2 cellular contexts compared by ENCODE assay signal in the genomic region with DNA sequence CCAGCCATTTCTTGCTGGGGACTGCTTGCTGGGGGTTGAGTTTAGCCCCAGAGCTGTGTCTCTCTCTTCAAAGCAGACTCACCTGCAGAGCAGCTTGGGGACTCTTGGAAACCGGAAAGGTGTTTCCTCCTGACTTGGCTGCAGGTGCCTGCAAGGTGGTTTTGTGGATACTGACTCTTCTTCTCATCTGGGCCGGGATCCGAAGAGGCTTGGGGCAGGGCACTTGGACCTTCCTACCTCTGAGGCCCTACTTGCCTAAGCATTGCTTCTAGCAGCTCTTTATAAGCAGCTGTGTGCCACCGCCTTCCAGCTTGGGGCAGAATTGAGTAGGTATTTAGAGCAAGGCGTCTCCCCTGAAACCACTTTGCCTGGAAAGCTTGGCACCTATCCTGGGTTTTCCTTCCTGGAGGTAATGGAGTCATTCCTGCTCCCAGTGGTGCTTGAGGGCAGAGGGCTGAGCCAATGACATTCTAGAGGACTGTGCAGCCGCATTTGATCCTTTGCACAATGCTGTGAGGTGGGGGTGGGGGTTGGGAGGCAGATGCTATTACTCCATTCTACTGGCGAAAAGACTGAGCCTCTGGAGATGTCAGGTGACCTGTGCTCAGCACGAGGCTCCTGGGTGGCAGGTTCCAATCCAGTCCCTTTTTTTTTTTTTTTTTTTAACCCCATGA.
TF ChIP-seq lines count a peak whose summit lies in the region.

No MANE protein-coding gene starts in this region.

TF ChIP-seq in SK-N-SH, 30 proteins besides CTCF, POLR2A, EP300 and RAD21 (continued from another document):
- TF ChIP-seq FOSL2 (IDR thresholded peaks at IDR 0.05; ENCODE audit: borderline replicate concordance, low read depth) (no peak), NFIC (IDR thresholded peaks at IDR 0.05; ENCODE audit: borderline replicate concordance) (no peak), TEAD4 (IDR thresholded peaks at IDR 0.05; ENCODE audit: borderline replicate concordance, insufficient read depth) (no peak), MXI1 (IDR thresholded peaks at IDR 0.05; ENCODE audit: low read depth, low read length) (no peak), FOXM1 (IDR thresholded peaks at IDR 0.05; ENCODE audit: low read depth) (no peak)
- TF ChIP-seq, protein P1, sequence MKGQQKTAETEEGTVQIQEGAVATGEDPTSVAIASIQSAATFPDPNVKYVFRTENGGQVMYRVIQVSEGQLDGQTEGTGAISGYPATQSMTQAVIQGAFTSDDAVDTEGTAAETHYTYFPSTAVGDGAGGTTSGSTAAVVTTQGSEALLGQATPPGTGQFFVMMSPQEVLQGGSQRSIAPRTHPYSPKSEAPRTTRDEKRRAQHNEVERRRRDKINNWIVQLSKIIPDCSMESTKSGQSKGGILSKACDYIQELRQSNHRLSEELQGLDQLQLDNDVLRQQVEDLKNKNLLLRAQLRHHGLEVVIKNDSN (IDR thresholded peaks at IDR 0.05; ENCODE audit: borderline replicate concordance, low read depth), result no peak

TF ChIP-seq in SK-N-SH treated with all-trans-retinoic acid at 6 μM for 48 hours, 23 proteins besides CTCF, POLR2A, EP300 and RAD21 (continued from another document):
- TF ChIP-seq, protein P2, sequence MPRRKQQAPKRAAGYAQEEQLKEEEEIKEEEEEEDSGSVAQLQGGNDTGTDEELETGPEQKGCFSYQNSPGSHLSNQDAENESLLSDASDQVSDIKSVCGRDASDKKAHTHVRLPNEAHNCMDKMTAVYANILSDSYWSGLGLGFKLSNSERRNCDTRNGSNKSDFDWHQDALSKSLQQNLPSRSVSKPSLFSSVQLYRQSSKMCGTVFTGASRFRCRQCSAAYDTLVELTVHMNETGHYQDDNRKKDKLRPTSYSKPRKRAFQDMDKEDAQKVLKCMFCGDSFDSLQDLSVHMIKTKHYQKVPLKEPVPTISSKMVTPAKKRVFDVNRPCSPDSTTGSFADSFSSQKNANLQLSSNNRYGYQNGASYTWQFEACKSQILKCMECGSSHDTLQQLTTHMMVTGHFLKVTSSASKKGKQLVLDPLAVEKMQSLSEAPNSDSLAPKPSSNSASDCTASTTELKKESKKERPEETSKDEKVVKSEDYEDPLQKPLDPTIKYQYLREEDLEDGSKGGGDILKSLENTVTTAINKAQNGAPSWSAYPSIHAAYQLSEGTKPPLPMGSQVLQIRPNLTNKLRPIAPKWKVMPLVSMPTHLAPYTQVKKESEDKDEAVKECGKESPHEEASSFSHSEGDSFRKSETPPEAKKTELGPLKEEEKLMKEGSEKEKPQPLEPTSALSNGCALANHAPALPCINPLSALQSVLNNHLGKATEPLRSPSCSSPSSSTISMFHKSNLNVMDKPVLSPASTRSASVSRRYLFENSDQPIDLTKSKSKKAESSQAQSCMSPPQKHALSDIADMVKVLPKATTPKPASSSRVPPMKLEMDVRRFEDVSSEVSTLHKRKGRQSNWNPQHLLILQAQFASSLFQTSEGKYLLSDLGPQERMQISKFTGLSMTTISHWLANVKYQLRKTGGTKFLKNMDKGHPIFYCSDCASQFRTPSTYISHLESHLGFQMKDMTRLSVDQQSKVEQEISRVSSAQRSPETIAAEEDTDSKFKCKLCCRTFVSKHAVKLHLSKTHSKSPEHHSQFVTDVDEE (CRISPR knock-in tag; IDR thresholded peaks at IDR 0.05), result no peak
- TF ChIP-seq ARNTL (CRISPR knock-in tag; IDR thresholded peaks at IDR 0.05; ENCODE audit: borderline replicate concordance, low read depth) (no peak), ESRRG (CRISPR knock-in tag; IDR thresholded peaks at IDR 0.05) (no peak), OSR1 (CRISPR knock-in tag; IDR thresholded peaks at IDR 0.05) (no peak), ZFP3 (CRISPR knock-in tag; IDR thresholded peaks at IDR 0.05) (no peak)
